Comparison of ENCODE assay signal across 16 cellular contexts in genomic region chr6:141029908-141030307, GRCh38.
DNase-seq lines count a peak whose midpoint lies in the region; ATAC-seq, FAIRE-seq and TF ChIP-seq lines count a peak whose summit lies in the region.
"Had no signal": no experiment of that assay in that cellular context is flagged by ENCODE, and none has a peak within 500 bp of the region (broad histone marks: within the 10 kb centered on the region; RNA-seq: fewer than 3 reads in every experiment).

No MANE protein-coding gene starts in this region.

- no peak for TF ChIP-seq RAD21 in HepG2 (CRISPR knock-in tag; IDR thresholded peaks at IDR 0.05)

- no peak overlapping the region for H3K4me2 ChIP-seq in HepG2 (ENCODE audit: low read depth, low read length)
- H3K4me2 ChIP-seq: BLaER1 had no signal

- H3K4me3 ChIP-seq in adipocyte (ENCODE audit: low read length) = no peak overlapping the region
- no peak overlapping the region for H3K4me3 ChIP-seq in fibroblast of pulmonary artery (replicated peaks; ENCODE audit: low read depth, low read length)
- H3K4me3 ChIP-seq in HepG2 (replicated peaks in 1 of 3; ENCODE audit: insufficient read depth in 1 of 3, low read depth in 2 of 3, low read length in 3 of 3) = no peak overlapping the region
- H3K4me3 ChIP-seq: BLaER1, HAP-1 had no signal

- no peak for ATAC-seq in HepG2

- no peaks in the 10 kb centered on the region for H3K9me3 ChIP-seq in adipocyte (ENCODE audit: control insufficient read depth, low read length)
- H3K9me3 ChIP-seq in HepG2 (ENCODE audit: low read length) = peaks cover 16% of the 10 kb centered on the region; the same call in 1 of the 2 replicates
- H3K9me3 ChIP-seq: BLaER1, HAP-1 had no signal

- H3K9ac ChIP-seq in adipocyte (ENCODE audit: low read length) = no peak overlapping the region
- H3K9ac ChIP-seq in HepG2 (ENCODE audit: insufficient read depth, low read depth, low read length) = no peak overlapping the region
- H3K9ac ChIP-seq: BLaER1 had no signal

- 58% methylated on average over 1 of the region's 1 CpG for WGBS in HepG2 (ENCODE audit: low lambda C conversion rate)

- H3K27ac ChIP-seq in HepG2 (ENCODE audit: extremely low read length, insufficient read depth, low read length) = no peak overlapping the region
- H3K27ac ChIP-seq: BLaER1, HL-60 had no signal

- no peak for TF ChIP-seq POLR2A in HepG2 (IDR thresholded peaks at IDR 0.05; ENCODE audit: insufficient read depth in 1 of 2, low read depth in 2 of 2, low read length in 2 of 2)

- intact Hi-C loops in HepG2 (cut with micrococcal nuclease; ENCODE audit: unreplicated experiment) = no loop called here

- DNase-seq in adipocyte (ENCODE audit: low read depth) (peak; percentile 18), fibroblast of pulmonary artery (ENCODE audit: low read depth) (peak; percentile 16), HepG2 (ENCODE audit: low spot score) (no peak), cerebellar nuclear complex (lab: John Stamatoyannopoulos, UW) (no peak), COLO829 (ENCODE audit: low spot score) (no peak)
- no peak for DNase-seq in activated naive CD4-positive, alpha-beta T cell (lab: John Stamatoyannopoulos, UW)
- DNase-seq in activated CD8-positive, alpha-beta memory T cell treated with anti-CD3 and anti-CD28 coated beads for 24 hours = no peak
- DNase-seq: AML-193; CD8-positive, alpha-beta memory T cell; DMS53; GF-D8 had no signal

- H3K36me3 ChIP-seq in adipocyte (ENCODE audit: control insufficient read depth, insufficient read depth, low read length, severe bottlenecking) = no peaks in the 10 kb centered on the region
- no peaks in the 10 kb centered on the region for H3K36me3 ChIP-seq in HepG2 (replicated peaks in 1 of 2; ENCODE audit: control insufficient read depth in 1 of 2, insufficient read depth in 2 of 2, low read length in 2 of 2)
- H3K36me3 ChIP-seq: BLaER1, HAP-1 had no signal

- no peaks in the 10 kb centered on the region for H3K79me2 ChIP-seq in HepG2 (ENCODE audit: insufficient read depth, low read length)

- TF ChIP-seq CTCF in fibroblast of pulmonary artery (IDR thresholded peaks at IDR 0.05; ENCODE audit: low read length, missing control alignments) (no peak), HepG2 (CRISPR knock-in tag; IDR thresholded peaks at IDR 0.05) (no peak)

- peaks cover 7% of the 10 kb centered on the region for H3K4me1 ChIP-seq in adipocyte (ENCODE audit: control insufficient read depth, insufficient read depth, low read length)
- peaks cover 17% of the 10 kb centered on the region for H3K4me1 ChIP-seq in HepG2 (ENCODE audit: insufficient read depth, low read length)
- H3K4me1 ChIP-seq: BLaER1, HAP-1 had no signal

- CTCF ChIA-PET in HepG2 (lab: Yijun Ruan, JAX; ENCODE audit: low intra/inter-chr PET ratio, low total read pairs) = no interaction called here

- POLR2A ChIA-PET in HepG2 (lab: Yijun Ruan, JAX) = no interaction called here

- in situ Hi-C loops in HepG2 (cut with HindIII; ENCODE audit: extremely low pct_ligation_motif_present, low pct_unique_long_range_greater_than_20kb) = no loop called here

- no peaks in the 10 kb centered on the region for H3K27me3 ChIP-seq in adipocyte (replicated peaks; ENCODE audit: control insufficient read depth, insufficient read depth, low read length)
- H3K27me3 ChIP-seq in HepG2 (ENCODE audit: control insufficient read depth in 1 of 2, insufficient read depth in 2 of 2, low read length in 2 of 2) = no peaks in the 10 kb centered on the region
- H3K27me3 ChIP-seq: BLaER1 had no signal

- no peak overlapping the region for H2AFZ ChIP-seq in HepG2 (ENCODE audit: low read length)

- H4K20me1 ChIP-seq in HepG2 (ENCODE audit: insufficient read depth, low read length) = no peaks in the 10 kb centered on the region
- H4K20me1 ChIP-seq: BLaER1 had no signal

- TF ChIP-seq EP300 in HepG2 (IDR thresholded peaks at IDR 0.05; ENCODE audit: low read depth in 2 of 2, low read length in 2 of 2) = no peak
- TF ChIP-seq EP300 in HepG2 (CRISPR knock-in tag; IDR thresholded peaks at IDR 0.05; ENCODE audit: borderline replicate concordance) = no peak

- no TSS peak for BruUV-seq in HepG2 (replicated peaks; lab: Mats Ljungman, UMichigan)

- FAIRE-seq in HepG2 (lab: Jason Lieb, UNC) = no peak
- FAIRE-seq: GM19239, H1 had no signal

TF ChIP-seq in HepG2, 621 proteins besides CTCF, POLR2A, EP300 and RAD21:
- TF ChIP-seq CEBPB (IDR thresholded peaks at IDR 0.05; ENCODE audit: borderline replicate concordance, low read depth, low read length) (peak; percentile 3; the same call in 1 of the 2 replicates), ZNF335 (CRISPR knock-in tag; IDR thresholded peaks at IDR 0.05) (no peak)

Comparison
In these comparisons a context has a peak if more than half of its experiments do, and no peak if none do; other contexts are left out.
1. DNase-seq: peak in adipocyte (single experiment) and fibroblast of pulmonary artery (single experiment); none in HepG2 (single experiment), cerebellar nuclear complex (0 of 2), activated naive CD4-positive, alpha-beta T cell (0 of 4), activated CD8-positive, alpha-beta memory T cell treated with anti-CD3 and anti-CD28 coated beads for 24 hours (single experiment) and COLO829 (single experiment).